In the genomic region with DNA sequence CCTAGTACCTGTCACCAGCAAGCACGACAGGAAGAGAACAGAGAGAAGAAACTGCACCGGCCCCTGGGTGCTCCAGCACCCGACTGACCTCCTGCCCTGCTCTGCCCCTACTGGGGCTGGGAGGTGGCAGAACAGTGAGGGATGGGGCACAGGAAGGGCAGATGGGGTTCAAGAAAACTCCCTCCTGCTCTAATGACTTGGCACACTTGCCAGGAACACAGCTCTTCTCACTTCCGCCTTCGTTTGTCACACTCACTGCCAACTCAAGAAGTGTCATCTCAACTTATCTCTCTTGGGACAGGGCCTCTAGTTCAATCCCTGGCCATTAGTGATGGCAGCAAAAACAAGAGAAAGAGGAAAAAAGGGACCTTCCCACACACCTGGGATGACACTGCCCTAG, we compare ENCODE assay signal across 1 cellular context.
TF ChIP-seq lines count a peak whose summit lies in the region.

No MANE protein-coding gene starts in this region.

TF ChIP-seq in GM23338, 12 proteins besides CTCF, POLR2A, EP300 and RAD21:
- no peak for TF ChIP-seq ZNF331 (CRISPR knock-in tag; IDR thresholded peaks at IDR 0.05; ENCODE audit: low read depth)
- TF ChIP-seq EZH2phosphoT487 (IDR thresholded peaks at IDR 0.05; ENCODE audit: unreplicated experiment): no peak
- no peak for TF ChIP-seq STAT1 (IDR thresholded peaks at IDR 0.05; ENCODE audit: unreplicated experiment)
- no peak for TF ChIP-seq ZNF114 (CRISPR knock-in tag; IDR thresholded peaks at IDR 0.05)
- no peak for TF ChIP-seq POLR2AphosphoS5 (IDR thresholded peaks at IDR 0.05; ENCODE audit: low read depth)
- TF ChIP-seq NANOG (IDR thresholded peaks at IDR 0.05; ENCODE audit: borderline replicate concordance): no peak
- TF ChIP-seq, protein P1, sequence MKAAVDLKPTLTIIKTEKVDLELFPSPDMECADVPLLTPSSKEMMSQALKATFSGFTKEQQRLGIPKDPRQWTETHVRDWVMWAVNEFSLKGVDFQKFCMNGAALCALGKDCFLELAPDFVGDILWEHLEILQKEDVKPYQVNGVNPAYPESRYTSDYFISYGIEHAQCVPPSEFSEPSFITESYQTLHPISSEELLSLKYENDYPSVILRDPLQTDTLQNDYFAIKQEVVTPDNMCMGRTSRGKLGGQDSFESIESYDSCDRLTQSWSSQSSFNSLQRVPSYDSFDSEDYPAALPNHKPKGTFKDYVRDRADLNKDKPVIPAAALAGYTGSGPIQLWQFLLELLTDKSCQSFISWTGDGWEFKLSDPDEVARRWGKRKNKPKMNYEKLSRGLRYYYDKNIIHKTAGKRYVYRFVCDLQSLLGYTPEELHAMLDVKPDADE (IDR thresholded peaks at IDR 0.05): no peak
- TF ChIP-seq EZH2 (IDR thresholded peaks at IDR 0.05; ENCODE audit: low read depth, unreplicated experiment): no peak
- no peak for TF ChIP-seq CREB1 (CRISPR knock-in tag; IDR thresholded peaks at IDR 0.05; ENCODE audit: low read depth)
- TF ChIP-seq, protein P2, sequence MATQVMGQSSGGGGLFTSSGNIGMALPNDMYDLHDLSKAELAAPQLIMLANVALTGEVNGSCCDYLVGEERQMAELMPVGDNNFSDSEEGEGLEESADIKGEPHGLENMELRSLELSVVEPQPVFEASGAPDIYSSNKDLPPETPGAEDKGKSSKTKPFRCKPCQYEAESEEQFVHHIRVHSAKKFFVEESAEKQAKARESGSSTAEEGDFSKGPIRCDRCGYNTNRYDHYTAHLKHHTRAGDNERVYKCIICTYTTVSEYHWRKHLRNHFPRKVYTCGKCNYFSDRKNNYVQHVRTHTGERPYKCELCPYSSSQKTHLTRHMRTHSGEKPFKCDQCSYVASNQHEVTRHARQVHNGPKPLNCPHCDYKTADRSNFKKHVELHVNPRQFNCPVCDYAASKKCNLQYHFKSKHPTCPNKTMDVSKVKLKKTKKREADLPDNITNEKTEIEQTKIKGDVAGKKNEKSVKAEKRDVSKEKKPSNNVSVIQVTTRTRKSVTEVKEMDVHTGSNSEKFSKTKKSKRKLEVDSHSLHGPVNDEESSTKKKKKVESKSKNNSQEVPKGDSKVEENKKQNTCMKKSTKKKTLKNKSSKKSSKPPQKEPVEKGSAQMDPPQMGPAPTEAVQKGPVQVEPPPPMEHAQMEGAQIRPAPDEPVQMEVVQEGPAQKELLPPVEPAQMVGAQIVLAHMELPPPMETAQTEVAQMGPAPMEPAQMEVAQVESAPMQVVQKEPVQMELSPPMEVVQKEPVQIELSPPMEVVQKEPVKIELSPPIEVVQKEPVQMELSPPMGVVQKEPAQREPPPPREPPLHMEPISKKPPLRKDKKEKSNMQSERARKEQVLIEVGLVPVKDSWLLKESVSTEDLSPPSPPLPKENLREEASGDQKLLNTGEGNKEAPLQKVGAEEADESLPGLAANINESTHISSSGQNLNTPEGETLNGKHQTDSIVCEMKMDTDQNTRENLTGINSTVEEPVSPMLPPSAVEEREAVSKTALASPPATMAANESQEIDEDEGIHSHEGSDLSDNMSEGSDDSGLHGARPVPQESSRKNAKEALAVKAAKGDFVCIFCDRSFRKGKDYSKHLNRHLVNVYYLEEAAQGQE (IDR thresholded peaks at IDR 0.05; ENCODE audit: unreplicated experiment): no peak
- TF ChIP-seq JUNB (IDR thresholded peaks at IDR 0.05; ENCODE audit: unreplicated experiment): no peak
- TF ChIP-seq, protein P3, sequence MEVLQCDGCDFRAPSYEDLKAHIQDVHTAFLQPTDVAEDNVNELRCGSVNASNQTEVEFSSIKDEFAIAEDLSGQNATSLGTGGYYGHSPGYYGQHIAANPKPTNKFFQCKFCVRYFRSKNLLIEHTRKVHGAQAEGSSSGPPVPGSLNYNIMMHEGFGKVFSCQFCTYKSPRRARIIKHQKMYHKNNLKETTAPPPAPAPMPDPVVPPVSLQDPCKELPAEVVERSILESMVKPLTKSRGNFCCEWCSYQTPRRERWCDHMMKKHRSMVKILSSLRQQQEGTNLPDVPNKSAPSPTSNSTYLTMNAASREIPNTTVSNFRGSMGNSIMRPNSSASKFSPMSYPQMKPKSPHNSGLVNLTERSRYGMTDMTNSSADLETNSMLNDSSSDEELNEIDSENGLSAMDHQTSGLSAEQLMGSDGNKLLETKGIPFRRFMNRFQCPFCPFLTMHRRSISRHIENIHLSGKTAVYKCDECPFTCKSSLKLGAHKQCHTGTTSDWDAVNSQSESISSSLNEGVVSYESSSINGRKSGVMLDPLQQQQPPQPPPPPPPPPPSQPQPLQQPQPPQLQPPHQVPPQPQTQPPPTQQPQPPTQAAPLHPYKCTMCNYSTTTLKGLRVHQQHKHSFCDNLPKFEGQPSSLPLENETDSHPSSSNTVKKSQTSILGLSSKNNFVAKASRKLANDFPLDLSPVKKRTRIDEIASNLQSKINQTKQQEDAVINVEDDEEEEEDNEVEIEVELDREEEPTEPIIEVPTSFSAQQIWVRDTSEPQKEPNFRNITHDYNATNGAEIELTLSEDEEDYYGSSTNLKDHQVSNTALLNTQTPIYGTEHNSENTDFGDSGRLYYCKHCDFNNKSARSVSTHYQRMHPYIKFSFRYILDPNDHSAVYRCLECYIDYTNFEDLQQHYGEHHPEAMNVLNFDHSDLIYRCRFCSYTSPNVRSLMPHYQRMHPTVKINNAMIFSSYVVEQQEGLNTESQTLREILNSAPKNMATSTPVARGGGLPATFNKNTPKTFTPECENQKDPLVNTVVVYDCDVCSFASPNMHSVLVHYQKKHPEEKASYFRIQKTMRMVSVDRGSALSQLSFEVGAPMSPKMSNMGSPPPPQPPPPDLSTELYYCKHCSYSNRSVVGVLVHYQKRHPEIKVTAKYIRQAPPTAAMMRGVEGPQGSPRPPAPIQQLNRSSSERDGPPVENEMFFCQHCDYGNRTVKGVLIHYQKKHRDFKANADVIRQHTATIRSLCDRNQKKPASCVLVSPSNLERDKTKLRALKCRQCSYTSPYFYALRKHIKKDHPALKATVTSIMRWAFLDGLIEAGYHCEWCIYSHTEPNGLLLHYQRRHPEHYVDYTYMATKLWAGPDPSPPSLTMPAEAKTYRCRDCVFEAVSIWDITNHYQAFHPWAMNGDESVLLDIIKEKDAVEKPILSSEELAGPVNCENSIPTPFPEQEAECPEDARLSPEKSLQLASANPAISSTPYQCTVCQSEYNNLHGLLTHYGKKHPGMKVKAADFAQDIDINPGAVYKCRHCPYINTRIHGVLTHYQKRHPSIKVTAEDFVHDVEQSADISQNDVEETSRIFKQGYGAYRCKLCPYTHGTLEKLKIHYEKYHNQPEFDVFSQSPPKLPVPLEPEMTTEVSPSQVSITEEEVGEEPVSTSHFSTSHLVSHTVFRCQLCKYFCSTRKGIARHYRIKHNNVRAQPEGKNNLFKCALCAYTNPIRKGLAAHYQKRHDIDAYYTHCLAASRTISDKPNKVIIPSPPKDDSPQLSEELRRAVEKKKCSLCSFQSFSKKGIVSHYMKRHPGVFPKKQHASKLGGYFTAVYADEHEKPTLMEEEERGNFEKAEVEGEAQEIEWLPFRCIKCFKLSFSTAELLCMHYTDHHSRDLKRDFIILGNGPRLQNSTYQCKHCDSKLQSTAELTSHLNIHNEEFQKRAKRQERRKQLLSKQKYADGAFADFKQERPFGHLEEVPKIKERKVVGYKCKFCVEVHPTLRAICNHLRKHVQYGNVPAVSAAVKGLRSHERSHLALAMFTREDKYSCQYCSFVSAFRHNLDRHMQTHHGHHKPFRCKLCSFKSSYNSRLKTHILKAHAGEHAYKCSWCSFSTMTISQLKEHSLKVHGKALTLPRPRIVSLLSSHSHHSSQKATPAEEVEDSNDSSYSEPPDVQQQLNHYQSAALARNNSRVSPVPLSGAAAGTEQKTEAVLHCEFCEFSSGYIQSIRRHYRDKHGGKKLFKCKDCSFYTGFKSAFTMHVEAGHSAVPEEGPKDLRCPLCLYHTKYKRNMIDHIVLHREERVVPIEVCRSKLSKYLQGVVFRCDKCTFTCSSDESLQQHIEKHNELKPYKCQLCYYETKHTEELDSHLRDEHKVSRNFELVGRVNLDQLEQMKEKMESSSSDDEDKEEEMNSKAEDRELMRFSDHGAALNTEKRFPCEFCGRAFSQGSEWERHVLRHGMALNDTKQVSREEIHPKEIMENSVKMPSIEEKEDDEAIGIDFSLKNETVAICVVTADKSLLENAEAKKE (CRISPR knock-in tag; IDR thresholded peaks at IDR 0.05): no peak
TF ChIP-seq in GM23338: peak in this region for 0.
